In the genomic region with DNA sequence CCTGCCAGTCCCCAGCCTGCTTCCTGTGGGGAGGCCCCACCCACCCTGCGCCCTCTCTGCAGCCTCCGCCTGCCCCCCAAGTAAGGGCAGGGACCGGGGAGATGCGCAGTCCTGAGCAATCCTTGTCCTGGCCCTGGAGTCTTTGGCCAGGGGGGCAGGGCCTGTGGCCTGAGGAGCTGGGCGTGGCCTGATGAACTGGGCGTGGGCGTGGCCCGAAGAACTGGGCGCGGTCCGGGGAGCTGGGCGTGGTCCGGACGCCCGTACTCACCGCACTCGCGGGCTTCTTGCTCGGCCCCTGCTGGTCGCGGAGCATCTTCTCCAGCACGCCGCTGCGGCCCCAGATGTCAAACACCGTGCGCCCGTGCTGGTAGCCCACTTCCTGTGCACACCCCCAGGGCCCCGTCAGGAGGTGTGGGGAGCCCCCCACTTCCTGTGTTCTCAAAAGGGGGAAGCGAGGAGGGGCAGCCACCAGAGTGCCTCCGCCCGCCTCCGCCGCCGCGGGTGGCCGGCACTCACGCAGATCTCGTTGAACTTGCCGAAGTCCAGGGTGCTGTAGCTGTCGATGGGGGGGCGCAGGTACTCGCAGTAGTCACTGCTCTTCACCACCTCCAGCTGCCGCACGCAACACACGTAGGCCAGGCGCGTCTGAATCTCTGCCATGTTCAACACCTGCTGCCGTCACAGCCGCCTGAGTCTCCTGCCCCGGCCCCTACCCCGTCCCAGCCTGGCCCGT, we compare ENCODE assay signal across 8 cellular contexts. TPM values are rescaled to one million over a fixed set of nuclear protein-coding genes. Genes with fewer than 3 reads are reported as not detected.
A peak's percentile ranks its signal among the peaks of the same experiment; 100 is the strongest.
DNase-seq lines count a peak whose midpoint lies in the region; ATAC-seq and TF ChIP-seq lines count a peak whose summit lies in the region.

No MANE protein-coding gene starts in this region.

- DNase-seq in COLO829 (ENCODE audit: low spot score) (peak; percentile 61), T-helper 2 cell (peak; percentile 42 to 95 (median 72)), amniotic epithelial cell (ENCODE audit: low read depth) (peak; percentile 68), upper lobe of right lung (peak; percentile 83), NCI-H1436 (lab: John Stamatoyannopoulos, UW) (no peak), GF-D8 (lab: John Stamatoyannopoulos, UW) (no peak)
- peak; percentile 89 for DNase-seq in natural killer cell treated with Interleukin-12 subunit alpha and Interleukin-12 subunit beta and Interleukin-15 and Interleukin-18, amount 100 ng/mL, for 72 hours (ENCODE audit: low spot score)

- ATAC-seq in HG02642 (IDR thresholded peaks at IDR 0.05; ENCODE audit: poor library complexity, unreplicated experiment) (peak; percentile 53), upper lobe of right lung (peak; percentile 37)
- ATAC-seq in natural killer cell treated with Interleukin-12 subunit alpha and Interleukin-12 subunit beta and Interleukin-15 and Interleukin-18, amount 100 ng/mL, for 72 hours, result peak; percentile 80 to 83

- H3K36me3 Mint-ChIP-seq in natural killer cell treated with Interleukin-12 subunit alpha and Interleukin-12 subunit beta and Interleukin-15 and Interleukin-18, amount 100 ng/mL, for 72 hours, result no peaks in the 10 kb centered on the region

- H3K27ac Mint-ChIP-seq in natural killer cell treated with Interleukin-12 subunit alpha and Interleukin-12 subunit beta and Interleukin-15 and Interleukin-18, amount 100 ng/mL, for 72 hours, result peak overlapping the region in 1 of 2 donors; percentile 37

- no peaks in the 10 kb centered on the region for H3K27me3 ChIP-seq in upper lobe of right lung

- H3K27me3 Mint-ChIP-seq in natural killer cell treated with Interleukin-12 subunit alpha and Interleukin-12 subunit beta and Interleukin-15 and Interleukin-18, amount 100 ng/mL, for 72 hours, result no peaks in the 10 kb centered on the region

- H3K4me1 Mint-ChIP-seq in natural killer cell treated with Interleukin-12 subunit alpha and Interleukin-12 subunit beta and Interleukin-15 and Interleukin-18, amount 100 ng/mL, for 72 hours (ENCODE audit: low read depth in 2 of 2), result peaks cover 0 to 5% of the 10 kb centered on the region in 2 donors

- H3K36me3 ChIP-seq in upper lobe of right lung, result no peaks in the 10 kb centered on the region

- H3K4me1 ChIP-seq in upper lobe of right lung, result peaks cover 10% of the 10 kb centered on the region

- H3K27ac ChIP-seq in upper lobe of right lung, result peak overlapping the region; percentile 24

- peak overlapping the region; percentile 39 for H3K4me3 Mint-ChIP-seq in natural killer cell treated with Interleukin-12 subunit alpha and Interleukin-12 subunit beta and Interleukin-15 and Interleukin-18, amount 100 ng/mL, for 72 hours

- H3K9me3 ChIP-seq in upper lobe of right lung, result no peaks in the 10 kb centered on the region

- no peaks in the 10 kb centered on the region for H3K9me3 Mint-ChIP-seq in natural killer cell treated with Interleukin-12 subunit alpha and Interleukin-12 subunit beta and Interleukin-15 and Interleukin-18, amount 100 ng/mL, for 72 hours

- intact Hi-C loops in upper lobe of right lung (cut with DNase I), result no loop called here

- TF ChIP-seq CTCF in upper lobe of right lung (IDR thresholded peaks at IDR 0.05), result no peak

- H3K4me3 ChIP-seq in upper lobe of right lung, result no peak overlapping the region

RNA-seq across cellular contexts. Expression of gene NSMF, which starts 2.7 kb away (rescaled TPM):
- total RNA-seq in natural killer cell treated with Interleukin-12 subunit alpha and Interleukin-12 subunit beta and Interleukin-15 and Interleukin-18, amount 100 ng/mL, for 72 hours, result 10 to 100 TPM; 17.1 to 36.4 TPM
- total RNA-seq in upper lobe of right lung, result 23.9 TPM

RNA-seq across cellular contexts. Expression of gene ENTPD8, which starts 20.7 kb away (rescaled TPM):
- total RNA-seq in natural killer cell treated with Interleukin-12 subunit alpha and Interleukin-12 subunit beta and Interleukin-15 and Interleukin-18, amount 100 ng/mL, for 72 hours, result not detected
- not detected for total RNA-seq in upper lobe of right lung

RNA-seq across cellular contexts. Expression of gene NOXA1, which starts 38.6 kb away (rescaled TPM):
- total RNA-seq in natural killer cell treated with Interleukin-12 subunit alpha and Interleukin-12 subunit beta and Interleukin-15 and Interleukin-18, amount 100 ng/mL, for 72 hours, result under 1 TPM; 0.33 to 0.62 TPM
- 6.5 TPM for total RNA-seq in upper lobe of right lung

RNA-seq across cellular contexts. Expression of gene EXD3, which starts 38.9 kb away (rescaled TPM):
- 1 to 10 TPM; 7.6 to 7.9 TPM for total RNA-seq in natural killer cell treated with Interleukin-12 subunit alpha and Interleukin-12 subunit beta and Interleukin-15 and Interleukin-18, amount 100 ng/mL, for 72 hours
- total RNA-seq in upper lobe of right lung, result 27.3 TPM

Comparison
In these comparisons a context has a peak if more than half of its experiments do, and no peak if none do; other contexts are left out.
1. DNase-seq: peak in COLO829 (single experiment), T-helper 2 cell (5 of 5), amniotic epithelial cell (single experiment), natural killer cell treated with Interleukin-12 subunit alpha and Interleukin-12 subunit beta and Interleukin-15 and Interleukin-18, amount 100 ng/mL, for 72 hours (single experiment) and upper lobe of right lung (single experiment); none in NCI-H1436 (single experiment) and GF-D8 (single experiment).
2. Peak in every context shown above with its lines, with median percentiles within 50 percentile points of each other: ATAC-seq.